In genomic region chr11:70796601-70797000, GRCh38 we compare ENCODE assay signal across 11 cellular contexts.
DNase-seq lines count a peak whose midpoint lies in the region; ATAC-seq and TF ChIP-seq lines count a peak whose summit lies in the region.
"Had no signal": no experiment of that assay in that cellular context is flagged by ENCODE, and none has a peak within 500 bp of the region (broad histone marks: within the 10 kb centered on the region; RNA-seq: fewer than 3 reads in every experiment).

No MANE protein-coding gene starts in this region.

- no peak for DNase-seq in GM12864 (ENCODE audit: low read depth)
- peak; percentile 16 for DNase-seq in HT-29 (ENCODE audit: low spot score)
- no peak for DNase-seq in astrocyte of the spinal cord (ENCODE audit: low read depth, low spot score)
- DNase-seq in lower lobe of right lung = peak; percentile 19
- no peak for DNase-seq in SKM-1 treated with dmso at 0.1 percent for 144 hours (lab: John Stamatoyannopoulos, UW; ENCODE audit: unreplicated experiment)
- DNase-seq: activated gamma-delta T cell treated with Interleukin-2 at 50 U/mL for 16 hours; CD4-positive, CD25-positive, alpha-beta regulatory T cell; naive B cell; PC-9 had no signal

- in situ Hi-C loops in astrocyte of the spinal cord (cut with HindIII; ENCODE audit: low sequenced_read_pairs) = no loop called here

- no peaks in the 10 kb centered on the region for H3K4me1 ChIP-seq in lower lobe of right lung

- H3K9me3 ChIP-seq in lower lobe of right lung = peaks cover 20% of the 10 kb centered on the region

- no peaks in the 10 kb centered on the region for H3K36me3 ChIP-seq in lower lobe of right lung

- TF ChIP-seq CTCF in GM12864 (IDR thresholded peaks at IDR 0.05; ENCODE audit: low read depth, low read length, missing control alignments) (peak; percentile 29), astrocyte of the spinal cord (IDR thresholded peaks at IDR 0.05; ENCODE audit: low read depth, low read length) (peak; percentile 23), lower lobe of right lung (IDR thresholded peaks at IDR 0.05) (no peak)

- no peaks in the 10 kb centered on the region for H3K27me3 ChIP-seq in lower lobe of right lung (ENCODE audit: low read depth)

- ATAC-seq in lower lobe of right lung = no peak
- no peak for ATAC-seq in GM18870 (IDR thresholded peaks at IDR 0.05; ENCODE audit: unreplicated experiment)
- no peak for ATAC-seq in HG03280 (IDR thresholded peaks at IDR 0.05; ENCODE audit: unreplicated experiment)

- no peak overlapping the region for H3K27ac ChIP-seq in lower lobe of right lung
- H3K27ac ChIP-seq: PC-9 had no signal

- no peak overlapping the region for H3K4me3 ChIP-seq in GM12864 (ENCODE audit: low read depth, low read length)
- H3K4me3 ChIP-seq in astrocyte of the spinal cord (ENCODE audit: low read depth, low read length) = no peak overlapping the region
- no peak overlapping the region for H3K4me3 ChIP-seq in lower lobe of right lung
- H3K4me3 ChIP-seq: PC-9 had no signal

- intact Hi-C loops in lower lobe of right lung (cut with DNase I) = no loop called here

Comparison
In these comparisons a context has a peak if more than half of its experiments do, and no peak if none do; other contexts are left out.
1. DNase-seq: peak in HT-29 (single experiment) and lower lobe of right lung (single experiment); none in GM12864 (single experiment), astrocyte of the spinal cord (single experiment) and SKM-1 treated with dmso at 0.1 percent for 144 hours (single experiment).